In genomic region chr7:99827040-99827778, GRCh38 we compare ENCODE assay signal across 1 cellular context.
TF ChIP-seq lines count a peak whose summit lies in the region.

No MANE protein-coding gene starts in this region.

TF ChIP-seq in HepG2, 621 proteins besides CTCF, POLR2A, EP300 and RAD21 (continued from another document and continues in another):
- TF ChIP-seq ZBTB2 (CRISPR knock-in tag; IDR thresholded peaks at IDR 0.05; ENCODE audit: low read depth) (no peak), GATAD1 (CRISPR knock-in tag; IDR thresholded peaks at IDR 0.05) (no peak), BRD4 (CRISPR knock-in tag; IDR thresholded peaks at IDR 0.05) (no peak), CCDC6 (CRISPR knock-in tag; IDR thresholded peaks at IDR 0.05) (no peak; the same call in 1 of the 2 replicates), NCOA2 (CRISPR knock-in tag; IDR thresholded peaks at IDR 0.05) (peak; percentile 94), ZNF335 (CRISPR knock-in tag; IDR thresholded peaks at IDR 0.05) (no peak), ZBTB7B (CRISPR knock-in tag; IDR thresholded peaks at IDR 0.05) (no peak; the same call in 1 of the 2 replicates), MTERF4 (CRISPR knock-in tag; IDR thresholded peaks at IDR 0.05) (0 out of 2 replicates have a peak, but pooled peaks have one; percentile 56), NR2F6 (IDR thresholded peaks at IDR 0.05) (peak; percentile 72), NR2F6 (CRISPR knock-in tag; IDR thresholded peaks at IDR 0.05) (no peak; the same call in 1 of the 2 replicates), ZNF496 (CRISPR knock-in tag; IDR thresholded peaks at IDR 0.05; ENCODE audit: insufficient replicate concordance) (no peak), ZNF678 (CRISPR knock-in tag; IDR thresholded peaks at IDR 0.05) (no peak), FOSL1 (CRISPR knock-in tag; IDR thresholded peaks at IDR 0.05; ENCODE audit: borderline replicate concordance) (no peak), KLF6 (CRISPR knock-in tag; IDR thresholded peaks at IDR 0.05) (no peak; the same call in 1 of the 2 replicates), PRDM10 (CRISPR knock-in tag; IDR thresholded peaks at IDR 0.05; ENCODE audit: low read depth) (no peak), ZNF234 (CRISPR knock-in tag; conservative IDR thresholded peaks at IDR 0.05) (no peak), HNRNPH1 (optimal IDR thresholded peaks at IDR 0.05; ENCODE audit: low read depth, low read length) (no peak), KDM3A (CRISPR knock-in tag; IDR thresholded peaks at IDR 0.05; ENCODE audit: low read depth) (no peak), ZNF773 (CRISPR knock-in tag; IDR thresholded peaks at IDR 0.05; ENCODE audit: borderline replicate concordance) (no peak), MEIS1 (CRISPR knock-in tag; IDR thresholded peaks at IDR 0.05; ENCODE audit: borderline replicate concordance) (0 out of 2 replicates have a peak, but pooled peaks have one; percentile 41), NBN (conservative IDR thresholded peaks at IDR 0.05) (no peak), ZNF33A (CRISPR knock-in tag; IDR thresholded peaks at IDR 0.05; ENCODE audit: borderline replicate concordance) (no peak), RFX3 (CRISPR knock-in tag; IDR thresholded peaks at IDR 0.05) (no peak), MLLT10 (CRISPR knock-in tag; IDR thresholded peaks at IDR 0.05) (no peak), KLF13 (CRISPR knock-in tag; IDR thresholded peaks at IDR 0.05) (no peak), ZNF556 (CRISPR knock-in tag; IDR thresholded peaks at IDR 0.05; ENCODE audit: borderline replicate concordance) (peak; percentile 37; the same call in 1 of the 2 replicates), FOXJ3 (CRISPR knock-in tag; IDR thresholded peaks at IDR 0.05; ENCODE audit: borderline replicate concordance) (peak; percentile 98), ZIK1 (CRISPR knock-in tag; IDR thresholded peaks at IDR 0.05; ENCODE audit: borderline replicate concordance, low read depth) (no peak), ZNF550 (CRISPR knock-in tag; IDR thresholded peaks at IDR 0.05; ENCODE audit: borderline replicate concordance) (no peak), NFKB2 (CRISPR knock-in tag; IDR thresholded peaks at IDR 0.05; ENCODE audit: borderline replicate concordance) (no peak), FOXP4 (CRISPR knock-in tag; IDR thresholded peaks at IDR 0.05) (peak; percentile 97), ZBTB49 (CRISPR knock-in tag; IDR thresholded peaks at IDR 0.05; ENCODE audit: borderline replicate concordance) (no peak), LBX2 (CRISPR knock-in tag; IDR thresholded peaks at IDR 0.05; ENCODE audit: borderline replicate concordance) (no peak), PPARG (CRISPR knock-in tag; conservative IDR thresholded peaks at IDR 0.05) (peak; percentile 56), GMEB2 (CRISPR knock-in tag; IDR thresholded peaks at IDR 0.05; ENCODE audit: low read depth) (no peak), ZNF530 (CRISPR knock-in tag; IDR thresholded peaks at IDR 0.05; ENCODE audit: low read depth) (no peak), IKZF4 (CRISPR knock-in tag; IDR thresholded peaks at IDR 0.05; ENCODE audit: borderline replicate concordance, low read depth, not compliant biosample characterization) (no peak), ZNF292 (CRISPR knock-in tag; IDR thresholded peaks at IDR 0.05; ENCODE audit: borderline replicate concordance, low read depth) (no peak), MIER3 (CRISPR knock-in tag; IDR thresholded peaks at IDR 0.05; ENCODE audit: borderline replicate concordance) (peak; percentile 31; the same call in 1 of the 2 replicates), ZHX2 (IDR thresholded peaks at IDR 0.05; ENCODE audit: low read depth) (no peak), ZHX2 (CRISPR knock-in tag; IDR thresholded peaks at IDR 0.05; ENCODE audit: borderline replicate concordance) (no peak), NFATC3 (CRISPR knock-in tag; IDR thresholded peaks at IDR 0.05) (no peak), ZSCAN25 (CRISPR knock-in tag; IDR thresholded peaks at IDR 0.05) (no peak), ZNF850 (CRISPR knock-in tag; conservative IDR thresholded peaks at IDR 0.05) (no peak), SETDB1 (CRISPR knock-in tag; IDR thresholded peaks at IDR 0.05; ENCODE audit: borderline replicate concordance) (no peak), ZNF703 (CRISPR knock-in tag; IDR thresholded peaks at IDR 0.05; ENCODE audit: borderline replicate concordance) (no peak; the same call in 1 of the 2 replicates), SMC3 (IDR thresholded peaks at IDR 0.05; ENCODE audit: low read length) (peak; percentile 6; the same call in 1 of the 2 replicates), CAMTA2 (CRISPR knock-in tag; IDR thresholded peaks at IDR 0.05; ENCODE audit: borderline replicate concordance) (no peak), IRX3 (CRISPR knock-in tag; IDR thresholded peaks at IDR 0.05; ENCODE audit: borderline replicate concordance, low read depth) (no peak), MAFF (IDR thresholded peaks at IDR 0.05; ENCODE audit: low read depth, low read length) (no peak), HNF4A (CRISPR knock-in tag; IDR thresholded peaks at IDR 0.05) (peak; percentile 77), ZNF430 (CRISPR knock-in tag; IDR thresholded peaks at IDR 0.05) (no peak)
